7 cellular contexts compared by ENCODE assay signal in genomic region chr10:68301790-68302502, GRCh38. TPM values are rescaled to one million over a fixed set of nuclear protein-coding genes. Genes with fewer than 3 reads are reported as not detected.
DNase-seq lines count a peak whose midpoint lies in the region; ATAC-seq, FAIRE-seq and TF ChIP-seq lines count a peak whose summit lies in the region.

No MANE protein-coding gene starts in this region.

- H3K4me3 Mint-ChIP-seq in MCF 10A (ENCODE audit: unreplicated experiment), result no peak overlapping the region

- TF ChIP-seq POLR2A in thyroid gland (IDR thresholded peaks at IDR 0.05), result no peak

- CTCF ChIA-PET in MCF 10A (lab: Yijun Ruan, JAX), result interaction anchor here (0.6 to 6.8 kb wide), 47 partner anchors 9 to 448 kb away, joined by 3 to 168 read pairs (median 4); no protein-coding TSS in a partner anchor

- no peaks in the 10 kb centered on the region for H3K27me3 ChIP-seq in thyroid gland

- TF ChIP-seq CTCF in GM12865 (IDR thresholded peaks at IDR 0.05; ENCODE audit: insufficient read depth, low read depth, low read length, missing control alignments), result peak; percentile 43
- TF ChIP-seq CTCF in MCF 10A (IDR thresholded peaks at IDR 0.05; ENCODE audit: unreplicated experiment), result peak; percentile 56
- TF ChIP-seq CTCF in kidney (IDR thresholded peaks at IDR 0.05; ENCODE audit: borderline replicate concordance, extremely low read depth, insufficient read depth), result peak; percentile 54
- TF ChIP-seq CTCF in thyroid gland (IDR thresholded peaks at IDR 0.05), result peak in 4 of 6 experiments; percentile 18 to 63 (median 48)

- intact Hi-C loops in MCF 10A (cut with micrococcal nuclease), result loop anchor here (1.0 to 5.0 kb wide), 3 partner anchors 90 to 445 kb away; no protein-coding TSS in a partner anchor
- intact Hi-C loops in kidney (cut with DNase I), result no loop called here
- intact Hi-C loops in thyroid gland (cut with DNase I), result loop anchor here (5.0 kb wide), 1 partner anchor 90 kb away; no protein-coding TSS in a partner anchor

- FAIRE-seq in kidney (lab: Jason Lieb, UNC), result no peak

- no peaks in the 10 kb centered on the region for H3K4me1 Mint-ChIP-seq in MCF 10A (ENCODE audit: insufficient read depth, unreplicated experiment)

- POLR2A ChIA-PET in MCF 10A (lab: Yijun Ruan, JAX), result interaction anchor here (1.1 to 2.8 kb wide), 5 partner anchors 12 to 219 kb away, joined by 3 to 13 read pairs (median 3); no protein-coding TSS in a partner anchor

- no peak overlapping the region for H3K9ac ChIP-seq in kidney (ENCODE audit: low read length in 2 of 2)

- H3K36me3 ChIP-seq in kidney (ENCODE audit: control insufficient read depth in 1 of 2, insufficient read depth in 2 of 2, low read length in 2 of 2) (no peaks in the 10 kb centered on the region), thyroid gland (no peaks in the 10 kb centered on the region)

- no TSS peak for BruUV-seq in MCF 10A (replicated peaks; lab: Mats Ljungman, UMichigan)

- no peaks in the 10 kb centered on the region for H3K9me3 Mint-ChIP-seq in MCF 10A (ENCODE audit: unreplicated experiment)

- H3K9me3 ChIP-seq in kidney (ENCODE audit: control insufficient read depth in 1 of 2, low read length in 2 of 2) (no peaks in the 10 kb centered on the region), thyroid gland (no peaks in the 10 kb centered on the region)

- H3K27ac ChIP-seq in kidney (ENCODE audit: low read depth in 2 of 2, low read length in 2 of 2) (peak overlapping the region; percentile 52 to 53), thyroid gland (no peak overlapping the region)

- H3K4me1 ChIP-seq in kidney (ENCODE audit: control insufficient read depth in 1 of 2, insufficient read depth in 1 of 2, low read depth in 1 of 2, low read length in 2 of 2) (peaks cover 5 to 15% of the 10 kb centered on the region in 2 donors), thyroid gland (no peaks in the 10 kb centered on the region)

- no peaks in the 10 kb centered on the region for H3K36me3 Mint-ChIP-seq in MCF 10A (ENCODE audit: insufficient read depth, unreplicated experiment)

- 56 to 58% methylated on average over 6 of the region's 6 CpGs for WGBS in thyroid gland, 2 donors

- ATAC-seq in HG02870 (IDR thresholded peaks at IDR 0.05; ENCODE audit: unreplicated experiment), result peak; percentile 37
- no peak for ATAC-seq in GM21528 (IDR thresholded peaks at IDR 0.05; ENCODE audit: low FRiP score, unreplicated experiment)

- no peak overlapping the region for H3K27ac Mint-ChIP-seq in MCF 10A (ENCODE audit: low read depth, unreplicated experiment)

- H3K4me3 ChIP-seq in GM12865 (ENCODE audit: low read depth, low read length) (no peak overlapping the region), kidney (ENCODE audit: low read length in 2 of 2) (peak overlapping the region; percentile 0 to 12), thyroid gland (replicated peaks in 1 of 3) (no peak overlapping the region)

- H3K27me3 Mint-ChIP-seq in MCF 10A (ENCODE audit: insufficient read depth, unreplicated experiment), result no peaks in the 10 kb centered on the region

- DNase-seq in GM12865 (ENCODE audit: low read depth), result peak; percentile 64
- DNase-seq in NCI-H460 (ENCODE audit: extremely low read depth, low read depth), result peak; percentile 54
- DNase-seq in MCF 10A (ENCODE audit: unreplicated experiment), result peak; percentile 58
- no peak for DNase-seq in kidney
- no peak for DNase-seq in thyroid gland

RNA-seq across cellular contexts. Expression of gene HNRNPH3, which starts 29.9 kb away (rescaled TPM):
- 40.9 and 49.5 TPM in 2 replicates for total RNA-seq in NCI-H460 (2014; rRNA removed; shearing (Covaris generic))
- polyA plus RNA-seq in NCI-H460 (2014; cell fraction: nucleus; rRNA removed), result 19.1 and 21.5 TPM in 2 replicates
- total RNA-seq in MCF 10A (2022) (216 and 285 TPM in 2 replicates), kidney (114 TPM), thyroid gland (10 to 100 TPM; 47.8 to 75.8 (median 56.8) TPM)
- 119 TPM for polyA plus RNA-seq in kidney (ENCODE audit: insufficient read depth, low read depth, low replicate concordance)

RNA-seq across cellular contexts. Expression of gene PBLD, which starts 30.8 kb away (rescaled TPM):
- 1.8 and 3.3 TPM in 2 replicates for total RNA-seq in NCI-H460 (2014; rRNA removed; shearing (Covaris generic))
- 1.1 and 6.0 TPM in 2 replicates for polyA plus RNA-seq in NCI-H460 (2014; cell fraction: nucleus; rRNA removed)
- total RNA-seq in MCF 10A (2022) (5.6 and 5.7 TPM in 2 replicates), kidney (33.5 TPM), thyroid gland (10 to 100 TPM in 1 of 4 donors, 1 to 10 TPM in 3; 5.0 to 12.3 (median 6.4) TPM)
- polyA plus RNA-seq in kidney (ENCODE audit: insufficient read depth, low read depth, low replicate concordance), result 104 TPM

Comparison
In these comparisons a context has a peak if more than half of its experiments do, and no peak if none do; other contexts are left out.
1. DNase-seq: peak in GM12865 (single experiment), NCI-H460 (single experiment) and MCF 10A (single experiment); none in kidney (single experiment) and thyroid gland (0 of 2).
2. H3K4me3 ChIP-seq: peak in kidney (2 of 2); none in GM12865 (single experiment) and thyroid gland (0 of 3).
3. H3K27ac ChIP-seq: peak in kidney (2 of 2); none in thyroid gland (0 of 3).
4. Peak in every context shown above with its lines, with median percentiles within 50 percentile points of each other: CTCF ChIP-seq.